In genomic region chr11:17608830-17609229, GRCh38 we compare ENCODE assay signal across 18 cellular contexts.
A peak's percentile ranks its signal among the peaks of the same experiment; 100 is the strongest.
DNase-seq lines count a peak whose midpoint lies in the region; ATAC-seq and TF ChIP-seq lines count a peak whose summit lies in the region.
"Had no signal": no experiment of that assay in that cellular context is flagged by ENCODE, and none has a peak within 500 bp of the region (broad histone marks: within the 10 kb centered on the region; RNA-seq: fewer than 3 reads in every experiment).

No MANE protein-coding gene starts in this region.

- H3K27ac Mint-ChIP-seq in activated CD8-positive, alpha-beta T cell treated with anti-CD3 and anti-CD28 coated beads, Interleukin-2, amount 10 ng/mL, durations not matched to agents 7 days and 5 days: no peak overlapping the region
- no peak overlapping the region for H3K27ac Mint-ChIP-seq in activated CD8-positive, alpha-beta T cell treated with anti-CD3 and anti-CD28 coated beads for 36 hours
- H3K27ac Mint-ChIP-seq: CD8-positive, alpha-beta memory T cell had no signal

- CTCF ChIA-PET in activated CD8-positive, alpha-beta T cell treated with anti-CD3 and anti-CD28 coated beads, Interleukin-2, amount 10 ng/mL, durations not matched to agents 7 days and 5 days (lab: Charles Lee): no interaction called here
- CTCF ChIA-PET in activated CD8-positive, alpha-beta T cell treated with anti-CD3 and anti-CD28 coated beads for 36 hours (lab: Charles Lee): no interaction called here

- ATAC-seq in activated CD8-positive, alpha-beta T cell treated with anti-CD3 and anti-CD28 coated beads, Interleukin-2, amount 10 ng/mL, durations not matched to agents 7 days and 5 days: no peak
- no peak for ATAC-seq in activated CD8-positive, alpha-beta T cell treated with anti-CD3 and anti-CD28 coated beads for 36 hours
- no peak for ATAC-seq in GM18867 (IDR thresholded peaks at IDR 0.05; ENCODE audit: unreplicated experiment)
- ATAC-seq: A549, GM12878 had no signal

- H3K4me3 ChIP-seq in BLaER1 (no peak overlapping the region), dorsolateral prefrontal cortex (no peak overlapping the region)
- no peak overlapping the region for H3K4me3 ChIP-seq in BLaER1 treated with 17β-estradiol and CSF1 and Interleukin-3, amounts not matched to agents 10 nM and 100 nM
- H3K4me3 ChIP-seq: A549, GM12878, HAP-1 had no signal

- H3K27me3 ChIP-seq in BLaER1 (no peaks in the 10 kb centered on the region), dorsolateral prefrontal cortex (no peaks in the 10 kb centered on the region)
- H3K27me3 ChIP-seq in BLaER1 treated with 17β-estradiol and CSF1 and Interleukin-3, amounts not matched to agents 10 nM and 100 nM: no peaks in the 10 kb centered on the region

- no peaks in the 10 kb centered on the region for H4K20me1 ChIP-seq in BLaER1
- H4K20me1 ChIP-seq in BLaER1 treated with 17β-estradiol and CSF1 and Interleukin-3, amounts not matched to agents 10 nM and 100 nM: no peaks in the 10 kb centered on the region; a peak in 1 of 22 replicates

- H3K27ac ChIP-seq in BLaER1: no peak overlapping the region
- no peak overlapping the region for H3K27ac ChIP-seq in BLaER1 treated with 17β-estradiol and CSF1 and Interleukin-3, amounts not matched to agents 10 nM and 100 nM
- H3K27ac ChIP-seq in dorsolateral prefrontal cortex: no peak overlapping the region
- H3K27ac ChIP-seq: A549 had no signal

- intact Hi-C loops in activated CD8-positive, alpha-beta T cell treated with anti-CD3 and anti-CD28 coated beads for 36 hours (cut with micrococcal nuclease): no loop called here
- intact Hi-C loops in dorsolateral prefrontal cortex (cut with DNase I): loop anchor here in 1 of 2 donors (10.0 kb wide), 1 partner anchor 96 kb away; no protein-coding TSS in a partner anchor

- no peak overlapping the region for H3K9ac ChIP-seq in BLaER1
- no peak overlapping the region for H3K9ac ChIP-seq in BLaER1 treated with 17β-estradiol and CSF1 and Interleukin-3, amounts not matched to agents 10 nM and 100 nM

- no peaks in the 10 kb centered on the region for H3K9me3 ChIP-seq in BLaER1
- no peaks in the 10 kb centered on the region for H3K9me3 ChIP-seq in BLaER1 treated with 17β-estradiol and CSF1 and Interleukin-3, amounts not matched to agents 10 nM and 100 nM (replicated peaks in 1 of 11)
- H3K9me3 ChIP-seq: A549, HAP-1 had no signal

- no peaks in the 10 kb centered on the region for H3K36me3 Mint-ChIP-seq in activated CD8-positive, alpha-beta T cell treated with anti-CD3 and anti-CD28 coated beads, Interleukin-2, amount 10 ng/mL, durations not matched to agents 7 days and 5 days (ENCODE audit: low read depth)
- H3K36me3 Mint-ChIP-seq in activated CD8-positive, alpha-beta T cell treated with anti-CD3 and anti-CD28 coated beads for 36 hours (ENCODE audit: low read depth): no peaks in the 10 kb centered on the region
- H3K36me3 Mint-ChIP-seq: CD8-positive, alpha-beta memory T cell had no signal

- H3K4me3 Mint-ChIP-seq in activated CD8-positive, alpha-beta T cell treated with anti-CD3 and anti-CD28 coated beads, Interleukin-2, amount 10 ng/mL, durations not matched to agents 7 days and 5 days: no peak overlapping the region
- H3K4me3 Mint-ChIP-seq in activated CD8-positive, alpha-beta T cell treated with anti-CD3 and anti-CD28 coated beads for 36 hours: no peak overlapping the region
- H3K4me3 Mint-ChIP-seq: CD8-positive, alpha-beta memory T cell had no signal

- TF ChIP-seq CTCF in activated CD8-positive, alpha-beta T cell treated with anti-CD3 and anti-CD28 coated beads for 36 hours (IDR thresholded peaks at IDR 0.05): no peak
- TF ChIP-seq CTCF in dorsolateral prefrontal cortex (IDR thresholded peaks at IDR 0.05 in 54 of 56, conservative IDR thresholded peaks at IDR 0.05 in 2 of 56; ENCODE audit: low read depth in 1 of 56, partially characterized antibody in 56 of 56): no peak

- H3K27me3 Mint-ChIP-seq in activated CD8-positive, alpha-beta T cell treated with anti-CD3 and anti-CD28 coated beads, Interleukin-2, amount 10 ng/mL, durations not matched to agents 7 days and 5 days (ENCODE audit: low read depth): no peaks in the 10 kb centered on the region
- H3K27me3 Mint-ChIP-seq in activated CD8-positive, alpha-beta T cell treated with anti-CD3 and anti-CD28 coated beads for 36 hours: no peaks in the 10 kb centered on the region

- no peaks in the 10 kb centered on the region for H3K9me3 Mint-ChIP-seq in activated CD8-positive, alpha-beta T cell treated with anti-CD3 and anti-CD28 coated beads, Interleukin-2, amount 10 ng/mL, durations not matched to agents 7 days and 5 days (ENCODE audit: insufficient read depth)
- H3K9me3 Mint-ChIP-seq in activated CD8-positive, alpha-beta T cell treated with anti-CD3 and anti-CD28 coated beads for 36 hours: no peaks in the 10 kb centered on the region
- H3K9me3 Mint-ChIP-seq: CD8-positive, alpha-beta memory T cell had no signal

- H3K4me2 ChIP-seq in BLaER1: peak overlapping the region; percentile 83
- peak overlapping the region in 8 of 11 experiments; percentile 79 to 95 (median 84); a peak in 16 of 22 replicates for H3K4me2 ChIP-seq in BLaER1 treated with 17β-estradiol and CSF1 and Interleukin-3, amounts not matched to agents 10 nM and 100 nM
- H3K4me2 ChIP-seq: A549 had no signal

- no peaks in the 10 kb centered on the region for H3K4me1 Mint-ChIP-seq in activated CD8-positive, alpha-beta T cell treated with anti-CD3 and anti-CD28 coated beads, Interleukin-2, amount 10 ng/mL, durations not matched to agents 7 days and 5 days (ENCODE audit: low read depth)
- no peaks in the 10 kb centered on the region for H3K4me1 Mint-ChIP-seq in activated CD8-positive, alpha-beta T cell treated with anti-CD3 and anti-CD28 coated beads for 36 hours (ENCODE audit: low read depth)
- H3K4me1 Mint-ChIP-seq: CD8-positive, alpha-beta memory T cell had no signal

- POLR2A ChIA-PET in activated CD8-positive, alpha-beta T cell treated with anti-CD3 and anti-CD28 coated beads, Interleukin-2, amount 10 ng/mL, durations not matched to agents 7 days and 5 days (lab: Charles Lee): no interaction called here
- POLR2A ChIA-PET in activated CD8-positive, alpha-beta T cell treated with anti-CD3 and anti-CD28 coated beads for 36 hours (lab: Charles Lee): no interaction called here

- DNase-seq in activated CD8-positive, alpha-beta T cell treated with anti-CD3 and anti-CD28 coated beads, Interleukin-2, amount 10 ng/mL, durations not matched to agents 7 days and 5 days: peak; percentile 15
- no peak for DNase-seq in activated CD8-positive, alpha-beta T cell treated with anti-CD3 and anti-CD28 coated beads for 36 hours
- DNase-seq in islet precursor cell (peak; percentile 48), dorsolateral prefrontal cortex (no peak), NCI-H146 treated with DMSO at 0.1 percent for 48 hours (lab: John Stamatoyannopoulos, UW; ENCODE audit: unreplicated experiment) (no peak)
- DNase-seq: AML-193; CD8-positive, alpha-beta memory T cell; COR-L47; DMS 273 treated with DMSO at 0.1 percent for 48 hours; DMS53; DND-41; EL had no signal

- H3K4me1 ChIP-seq in BLaER1: peaks cover 92% of the 10 kb centered on the region
- peaks cover 6 to 90% (median 80%) of the 10 kb centered on the region in 10 experiments; a peak in 17 of 20 replicates for H3K4me1 ChIP-seq in BLaER1 treated with 17β-estradiol and CSF1 and Interleukin-3, amounts not matched to agents 10 nM and 100 nM
- H3K4me1 ChIP-seq: A549, HAP-1 had no signal

- H3K36me3 ChIP-seq in BLaER1: no peaks in the 10 kb centered on the region
- no peaks in the 10 kb centered on the region for H3K36me3 ChIP-seq in BLaER1 treated with 17β-estradiol and CSF1 and Interleukin-3, amounts not matched to agents 10 nM and 100 nM
- H3K36me3 ChIP-seq: HAP-1 had no signal

Comparison
In these comparisons a context has a peak if more than half of its experiments do, and no peak if none do; other contexts are left out.
1. DNase-seq: peak in activated CD8-positive, alpha-beta T cell treated with anti-CD3 and anti-CD28 coated beads, Interleukin-2, amount 10 ng/mL, durations not matched to agents 7 days and 5 days (single experiment) and islet precursor cell (single experiment); none in activated CD8-positive, alpha-beta T cell treated with anti-CD3 and anti-CD28 coated beads for 36 hours (single experiment), dorsolateral prefrontal cortex (0 of 10) and NCI-H146 treated with DMSO at 0.1 percent for 48 hours (single experiment).